ENCODE assay signal across 8 cellular contexts in the genomic region with DNA sequence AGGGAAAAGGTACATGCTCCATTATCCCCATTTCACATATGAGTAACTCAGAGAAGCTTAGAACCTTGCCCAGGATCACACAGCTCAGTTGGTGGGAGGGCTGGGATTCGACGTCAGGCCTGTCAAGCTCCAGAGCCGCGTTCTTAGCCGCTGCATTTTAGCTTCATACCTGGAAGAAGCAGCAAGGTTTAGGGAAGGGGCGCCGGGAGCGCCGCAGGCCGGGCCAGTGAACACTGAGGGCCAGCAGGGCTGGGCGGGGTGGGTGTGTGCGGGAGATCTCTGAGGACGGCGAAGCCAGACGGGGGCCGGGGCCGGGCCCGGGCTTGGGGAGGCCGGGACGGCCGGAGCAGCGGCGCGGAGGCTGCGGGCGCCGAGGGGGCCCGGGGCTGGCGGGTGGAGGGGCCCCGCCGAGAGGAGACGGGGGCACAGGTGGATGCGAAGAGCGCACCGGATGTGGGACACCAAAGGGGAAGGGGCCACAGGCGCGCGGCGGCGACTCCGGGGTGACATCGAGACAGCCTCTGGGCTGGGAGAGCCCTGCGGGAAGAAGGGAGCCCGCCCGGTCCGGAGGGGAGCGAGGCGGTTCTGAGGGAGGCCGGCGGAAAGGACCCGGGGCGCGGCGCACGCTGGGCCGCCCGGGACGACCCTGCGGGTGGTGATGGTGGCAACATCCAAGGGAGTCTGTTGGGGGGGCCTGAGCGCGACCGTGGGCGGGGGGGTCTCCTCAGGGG.
DNase-seq lines count a peak whose midpoint lies in the region; TF ChIP-seq lines count a peak whose summit lies in the region.

No MANE protein-coding gene starts in this region.

- in situ Hi-C loops in GM13976 (cut with MboI; ENCODE audit: low sequenced_read_pairs, unreplicated experiment): no loop called here

- no peak for TF ChIP-seq CTCF in GM13976 (IDR thresholded peaks at IDR 0.05; ENCODE audit: borderline replicate concordance, control extremely low read depth, extremely low read depth, insufficient read depth, missing control alignments)
- TF ChIP-seq CTCF in HFF-Myc (IDR thresholded peaks at IDR 0.05; ENCODE audit: low read depth, low read length, missing control alignments): no peak
- no peak for TF ChIP-seq CTCF in retinal pigment epithelial cell (conservative IDR thresholded peaks at IDR 0.05; ENCODE audit: low read depth, low read length)

- DNase-seq in GM13976 (ENCODE audit: low spot score) (peak; percentile 63), HFF-Myc (ENCODE audit: extremely low read depth, low read depth) (no peak), NCI-H69 (lab: John Stamatoyannopoulos, UW) (peak; percentile 43), glomerular visceral epithelial cell (ENCODE audit: extremely low spot score) (peak; percentile 30), retinal pigment epithelial cell (ENCODE audit: low read depth) (no peak), midbrain (lab: John Stamatoyannopoulos, UW) (no peak), NCI-H1417 treated with DMSO at 0.1 percent for 48 hours (lab: John Stamatoyannopoulos, UW) (no peak)
- DNase-seq in activated effector memory CD4-positive, alpha-beta T cell treated with Interleukin-2 at 50 U/mL for 16 hours: peak; percentile 57

- H3K4me3 ChIP-seq in HFF-Myc (replicated peaks; ENCODE audit: low read depth, low read length) (peak overlapping the region; percentile 66), retinal pigment epithelial cell (ENCODE audit: low read length) (peak overlapping the region; percentile 70)

Comparison
In these comparisons a context has a peak if more than half of its experiments do, and no peak if none do; other contexts are left out.
1. DNase-seq: peak in GM13976 (single experiment), NCI-H69 (single experiment), activated effector memory CD4-positive, alpha-beta T cell treated with Interleukin-2 at 50 U/mL for 16 hours (single experiment) and glomerular visceral epithelial cell (single experiment); none in HFF-Myc (single experiment), retinal pigment epithelial cell (single experiment), midbrain (single experiment) and NCI-H1417 treated with DMSO at 0.1 percent for 48 hours (single experiment).